In the genomic region with DNA sequence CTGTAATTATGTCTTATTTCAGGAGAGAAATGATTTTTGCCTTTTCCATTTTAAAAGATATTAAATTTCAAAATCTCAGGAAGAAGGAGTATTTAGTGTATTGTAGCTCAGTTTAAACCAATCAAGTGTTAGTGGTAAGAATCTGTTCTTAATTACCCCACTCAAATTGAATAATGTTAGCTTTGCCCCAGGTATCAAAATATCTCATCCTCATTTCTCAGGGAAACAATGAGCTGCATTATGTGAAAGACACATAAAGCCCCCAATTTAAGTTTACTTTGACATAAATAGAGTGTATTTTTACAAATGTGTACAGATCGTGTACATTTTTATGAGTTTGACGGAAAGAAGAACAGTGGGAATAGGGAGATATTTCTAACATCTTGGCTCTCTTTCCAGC, we compare ENCODE assay signal across 1 cellular context.
A peak's percentile ranks its signal among the peaks of the same experiment; 100 is the strongest.
TF ChIP-seq lines count a peak whose summit lies in the region.

No MANE protein-coding gene starts in this region.

TF ChIP-seq in SK-N-SH, 30 proteins besides CTCF, POLR2A, EP300 and RAD21 (continued from another document):
- TF ChIP-seq, protein P1, sequence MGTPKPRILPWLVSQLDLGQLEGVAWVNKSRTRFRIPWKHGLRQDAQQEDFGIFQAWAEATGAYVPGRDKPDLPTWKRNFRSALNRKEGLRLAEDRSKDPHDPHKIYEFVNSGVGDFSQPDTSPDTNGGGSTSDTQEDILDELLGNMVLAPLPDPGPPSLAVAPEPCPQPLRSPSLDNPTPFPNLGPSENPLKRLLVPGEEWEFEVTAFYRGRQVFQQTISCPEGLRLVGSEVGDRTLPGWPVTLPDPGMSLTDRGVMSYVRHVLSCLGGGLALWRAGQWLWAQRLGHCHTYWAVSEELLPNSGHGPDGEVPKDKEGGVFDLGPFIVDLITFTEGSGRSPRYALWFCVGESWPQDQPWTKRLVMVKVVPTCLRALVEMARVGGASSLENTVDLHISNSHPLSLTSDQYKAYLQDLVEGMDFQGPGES (IDR thresholded peaks at IDR 0.05; ENCODE audit: low read depth, low read length): no peak
- no peak for TF ChIP-seq MXI1 (IDR thresholded peaks at IDR 0.05; ENCODE audit: low read depth, low read length)
- no peak for TF ChIP-seq TAF1 (IDR thresholded peaks at IDR 0.05; ENCODE audit: borderline replicate concordance, low read depth, low read length)
- TF ChIP-seq FOXJ3 (CRISPR knock-in tag; IDR thresholded peaks at IDR 0.05): no peak
- TF ChIP-seq FOXM1 (IDR thresholded peaks at IDR 0.05; ENCODE audit: low read depth): no peak
- no peak for TF ChIP-seq SIN3A (IDR thresholded peaks at IDR 0.05; ENCODE audit: borderline replicate concordance, low read depth, low read length)
- no peak for TF ChIP-seq SMC3 (IDR thresholded peaks at IDR 0.05; ENCODE audit: low read depth, low read length)
- TF ChIP-seq, protein P2, sequence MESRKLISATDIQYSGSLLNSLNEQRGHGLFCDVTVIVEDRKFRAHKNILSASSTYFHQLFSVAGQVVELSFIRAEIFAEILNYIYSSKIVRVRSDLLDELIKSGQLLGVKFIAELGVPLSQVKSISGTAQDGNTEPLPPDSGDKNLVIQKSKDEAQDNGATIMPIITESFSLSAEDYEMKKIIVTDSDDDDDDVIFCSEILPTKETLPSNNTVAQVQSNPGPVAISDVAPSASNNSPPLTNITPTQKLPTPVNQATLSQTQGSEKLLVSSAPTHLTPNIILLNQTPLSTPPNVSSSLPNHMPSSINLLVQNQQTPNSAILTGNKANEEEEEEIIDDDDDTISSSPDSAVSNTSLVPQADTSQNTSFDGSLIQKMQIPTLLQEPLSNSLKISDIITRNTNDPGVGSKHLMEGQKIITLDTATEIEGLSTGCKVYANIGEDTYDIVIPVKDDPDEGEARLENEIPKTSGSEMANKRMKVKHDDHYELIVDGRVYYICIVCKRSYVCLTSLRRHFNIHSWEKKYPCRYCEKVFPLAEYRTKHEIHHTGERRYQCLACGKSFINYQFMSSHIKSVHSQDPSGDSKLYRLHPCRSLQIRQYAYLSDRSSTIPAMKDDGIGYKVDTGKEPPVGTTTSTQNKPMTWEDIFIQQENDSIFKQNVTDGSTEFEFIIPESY (IDR thresholded peaks at IDR 0.05; ENCODE audit: borderline replicate concordance, low read depth): no peak
- no peak for TF ChIP-seq RXRA (IDR thresholded peaks at IDR 0.05; ENCODE audit: borderline replicate concordance, low read depth)
- no peak for TF ChIP-seq ELF1 (IDR thresholded peaks at IDR 0.05)
- no peak for TF ChIP-seq MEF2A (IDR thresholded peaks at IDR 0.05; ENCODE audit: borderline replicate concordance, low read depth)
- TF ChIP-seq, protein P3, sequence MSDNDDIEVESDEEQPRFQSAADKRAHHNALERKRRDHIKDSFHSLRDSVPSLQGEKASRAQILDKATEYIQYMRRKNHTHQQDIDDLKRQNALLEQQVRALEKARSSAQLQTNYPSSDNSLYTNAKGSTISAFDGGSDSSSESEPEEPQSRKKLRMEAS (IDR thresholded peaks at IDR 0.05; ENCODE audit: low read depth): no peak
- no peak for TF ChIP-seq RFX5 (IDR thresholded peaks at IDR 0.05; ENCODE audit: low read length)
- TF ChIP-seq GABPA (IDR thresholded peaks at IDR 0.05; ENCODE audit: low read depth): no peak
- 0 out of 2 replicates have a peak, but pooled peaks have one; percentile 8 for TF ChIP-seq TCF12 (IDR thresholded peaks at IDR 0.05)
- TF ChIP-seq JUND (IDR thresholded peaks at IDR 0.05): no peak
- TF ChIP-seq, protein P4, sequence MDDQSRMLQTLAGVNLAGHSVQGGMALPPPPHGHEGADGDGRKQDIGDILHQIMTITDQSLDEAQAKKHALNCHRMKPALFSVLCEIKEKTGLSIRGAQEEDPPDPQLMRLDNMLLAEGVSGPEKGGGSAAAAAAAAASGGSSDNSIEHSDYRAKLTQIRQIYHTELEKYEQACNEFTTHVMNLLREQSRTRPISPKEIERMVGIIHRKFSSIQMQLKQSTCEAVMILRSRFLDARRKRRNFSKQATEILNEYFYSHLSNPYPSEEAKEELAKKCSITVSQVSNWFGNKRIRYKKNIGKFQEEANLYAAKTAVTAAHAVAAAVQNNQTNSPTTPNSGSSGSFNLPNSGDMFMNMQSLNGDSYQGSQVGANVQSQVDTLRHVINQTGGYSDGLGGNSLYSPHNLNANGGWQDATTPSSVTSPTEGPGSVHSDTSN (IDR thresholded peaks at IDR 0.05): no peak
- no peak for TF ChIP-seq POLR2AphosphoS5 (IDR thresholded peaks at IDR 0.05; ENCODE audit: low read depth, low read length)
- TF ChIP-seq RCOR1 (IDR thresholded peaks at IDR 0.05; ENCODE audit: low read length): no peak
- TF ChIP-seq EZH2phosphoT487 (IDR thresholded peaks at IDR 0.05; ENCODE audit: borderline replicate concordance, low read depth): no peak
- TF ChIP-seq, protein P5, sequence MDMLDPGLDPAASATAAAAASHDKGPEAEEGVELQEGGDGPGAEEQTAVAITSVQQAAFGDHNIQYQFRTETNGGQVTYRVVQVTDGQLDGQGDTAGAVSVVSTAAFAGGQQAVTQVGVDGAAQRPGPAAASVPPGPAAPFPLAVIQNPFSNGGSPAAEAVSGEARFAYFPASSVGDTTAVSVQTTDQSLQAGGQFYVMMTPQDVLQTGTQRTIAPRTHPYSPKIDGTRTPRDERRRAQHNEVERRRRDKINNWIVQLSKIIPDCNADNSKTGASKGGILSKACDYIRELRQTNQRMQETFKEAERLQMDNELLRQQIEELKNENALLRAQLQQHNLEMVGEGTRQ (IDR thresholded peaks at IDR 0.05; ENCODE audit: borderline replicate concordance, low read depth, low read length): no peak
- TF ChIP-seq, protein P6, sequence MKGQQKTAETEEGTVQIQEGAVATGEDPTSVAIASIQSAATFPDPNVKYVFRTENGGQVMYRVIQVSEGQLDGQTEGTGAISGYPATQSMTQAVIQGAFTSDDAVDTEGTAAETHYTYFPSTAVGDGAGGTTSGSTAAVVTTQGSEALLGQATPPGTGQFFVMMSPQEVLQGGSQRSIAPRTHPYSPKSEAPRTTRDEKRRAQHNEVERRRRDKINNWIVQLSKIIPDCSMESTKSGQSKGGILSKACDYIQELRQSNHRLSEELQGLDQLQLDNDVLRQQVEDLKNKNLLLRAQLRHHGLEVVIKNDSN (IDR thresholded peaks at IDR 0.05; ENCODE audit: borderline replicate concordance, low read depth): no peak
